ENCODE assay signal across 8 cellular contexts in the genomic region with DNA sequence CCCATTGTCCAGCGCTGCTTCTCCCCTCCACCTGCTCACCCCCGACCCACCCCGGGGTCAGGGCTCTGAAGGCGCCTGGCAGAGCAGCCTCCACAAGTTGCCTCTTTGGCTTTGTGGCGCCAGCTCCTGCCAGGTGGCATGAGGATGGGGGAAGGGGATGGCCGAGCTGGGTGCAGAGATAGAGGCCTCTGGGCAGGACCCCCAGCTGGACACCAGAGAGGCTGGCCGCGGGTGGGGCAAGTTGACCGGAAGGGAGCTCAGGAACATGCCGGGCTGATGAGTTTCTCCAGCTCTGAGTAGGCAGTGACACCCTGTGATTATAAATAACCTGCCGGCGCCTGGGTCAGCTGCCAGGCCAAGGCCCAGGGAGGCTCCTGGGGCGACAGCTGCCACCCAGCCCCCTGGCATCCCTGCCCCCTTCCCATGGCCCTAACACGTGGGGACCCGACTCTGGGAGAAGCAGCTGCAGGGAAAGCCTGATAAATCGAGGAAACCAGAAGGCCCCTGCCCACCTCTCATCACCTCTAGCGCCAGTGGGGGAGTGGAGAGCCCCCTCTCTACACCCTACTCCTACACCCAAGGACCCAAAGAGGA. TPM values are rescaled to one million over a fixed set of nuclear protein-coding genes. Genes with fewer than 3 reads are reported as not detected.
DNase-seq lines count a peak whose midpoint lies in the region; ATAC-seq and TF ChIP-seq lines count a peak whose summit lies in the region.

No MANE protein-coding gene starts in this region.

- BruUV-seq in Calu3 (replicated peaks; lab: Mats Ljungman, UMichigan), result no TSS peak

- H3K4me1 ChIP-seq in duodenal mucosa (ENCODE audit: control insufficient read depth in 1 of 2, insufficient read depth in 2 of 2, low read length in 2 of 2), result peaks cover 0 to 7% of the 10 kb centered on the region in 2 donors

- no peak overlapping the region for H3K27ac ChIP-seq in duodenal mucosa (ENCODE audit: low read depth, low read length)

- peak overlapping the region; percentile 18 for H3K9ac ChIP-seq in duodenal mucosa (ENCODE audit: low read depth in 1 of 2, low read length in 2 of 2)

- no peak for DNase-seq in Calu3
- peak; percentile 43 for DNase-seq in M059J (ENCODE audit: low read depth)
- DNase-seq in natural killer cell, result no peak
- no peak for DNase-seq in globus pallidus (ENCODE audit: low spot score)

- TF ChIP-seq CTCF in Calu3 (IDR thresholded peaks at IDR 0.05; ENCODE audit: unreplicated experiment) (no peak), natural killer cell (IDR thresholded peaks at IDR 0.05) (no peak)

- H3K4me1 Mint-ChIP-seq in Calu3 (ENCODE audit: low read depth, unreplicated experiment), result no peaks in the 10 kb centered on the region
- peaks cover 12 to 36% of the 10 kb centered on the region in 2 donors for H3K4me1 Mint-ChIP-seq in natural killer cell

- H3K27me3 Mint-ChIP-seq in Calu3 (ENCODE audit: unreplicated experiment) (no peaks in the 10 kb centered on the region), natural killer cell (ENCODE audit: low read depth in 2 of 2) (peaks cover 0 to 8% of the 10 kb centered on the region in 2 donors)

- H3K4me3 Mint-ChIP-seq in Calu3 (ENCODE audit: low read depth, unreplicated experiment), result peak overlapping the region; percentile 79
- peak overlapping the region; percentile 63 for H3K4me3 Mint-ChIP-seq in natural killer cell

- H3K36me3 ChIP-seq in duodenal mucosa (ENCODE audit: control insufficient read depth in 1 of 2, insufficient read depth in 2 of 2, low read length in 2 of 2), result no peaks in the 10 kb centered on the region

- no peaks in the 10 kb centered on the region for H3K9me3 ChIP-seq in duodenal mucosa (ENCODE audit: control insufficient read depth in 1 of 2, low read length in 2 of 2)

- H3K4me3 ChIP-seq in duodenal mucosa (ENCODE audit: low read depth in 1 of 2, low read length in 2 of 2), result peak overlapping the region; percentile 62 to 71

- no peaks in the 10 kb centered on the region for H3K9me3 Mint-ChIP-seq in Calu3 (ENCODE audit: low read depth, unreplicated experiment)
- no peaks in the 10 kb centered on the region for H3K9me3 Mint-ChIP-seq in natural killer cell

- peaks cover 11 to 15% of the 10 kb centered on the region in 2 donors for H3K27me3 ChIP-seq in duodenal mucosa (ENCODE audit: control insufficient read depth in 1 of 2, insufficient read depth in 2 of 2, low read length in 2 of 2)

- ATAC-seq in natural killer cell, result no peak
- ATAC-seq in GM18511 (IDR thresholded peaks at IDR 0.05; ENCODE audit: unreplicated experiment), result no peak
- no peak for ATAC-seq in GM18519 (IDR thresholded peaks at IDR 0.05; ENCODE audit: low FRiP score, unreplicated experiment)
- no peak for ATAC-seq in GM21367 (IDR thresholded peaks at IDR 0.05; ENCODE audit: unreplicated experiment)

- intact Hi-C loops in Calu3 (cut with micrococcal nuclease; ENCODE audit: unreplicated experiment) (no loop called here), natural killer cell (cut with micrococcal nuclease) (loop anchor here (2.0 kb wide), 1 partner anchor 16 kb away; no protein-coding TSS in a partner anchor)

- H3K27ac Mint-ChIP-seq in Calu3 (ENCODE audit: unreplicated experiment), result no peak overlapping the region
- H3K27ac Mint-ChIP-seq in natural killer cell, result peak overlapping the region in 1 of 2 donors; percentile 79

- CTCF ChIA-PET in Calu3 (lab: Charles Lee), result interaction anchor here (0.6 kb wide), 1 partner anchor 60 kb away, joined by 3 read pairs; no protein-coding TSS in a partner anchor

- H3K36me3 Mint-ChIP-seq in Calu3 (ENCODE audit: insufficient read depth, unreplicated experiment) (peaks cover 19% of the 10 kb centered on the region), natural killer cell (no peaks in the 10 kb centered on the region)

RNA-seq across cellular contexts. Expression of gene P2RX5, which starts 0.7 kb away (rescaled TPM):
- 11.1 and 11.6 TPM in 2 replicates for total RNA-seq in Calu3 (2022)
- 1.8 and 10.1 TPM in 2 replicates for total RNA-seq in M059J (2014; rRNA removed; shearing (Covaris generic))
- 10 to 100 TPM in 1 of 3 donors, 1 to 10 TPM in 2; 7.8 to 15.4 (median 9.2) TPM for total RNA-seq in natural killer cell

RNA-seq across cellular contexts. Expression of gene EMC6, which starts 26.6 kb away (rescaled TPM):
- 38.2 and 42.9 TPM in 2 replicates for total RNA-seq in Calu3 (2022)
- 36.5 and 41.5 TPM in 2 replicates for total RNA-seq in M059J (2014; rRNA removed; shearing (Covaris generic))
- 10 to 100 TPM; 29.3 to 34.7 (median 32.1) TPM for total RNA-seq in natural killer cell

RNA-seq across cellular contexts. Expression of gene TAX1BP3, which starts 26.8 kb away (rescaled TPM):
- 63.9 and 66.1 TPM in 2 replicates for total RNA-seq in Calu3 (2022)
- 239 and 243 TPM in 2 replicates for total RNA-seq in M059J (2014; rRNA removed; shearing (Covaris generic))
- 10 to 100 TPM; 15.1 to 17.0 (median 16.3) TPM for total RNA-seq in natural killer cell

RNA-seq across cellular contexts. Expression of gene HASPIN, which starts 28.5 kb away (rescaled TPM):
- 11.8 and 13.4 TPM in 2 replicates for total RNA-seq in Calu3 (2022)
- total RNA-seq in M059J (2014; rRNA removed; shearing (Covaris generic)), result 11.4 and 18.3 TPM in 2 replicates
- total RNA-seq in natural killer cell, result under 1 TPM; 0.33 to 0.79 (median 0.70) TPM

RNA-seq across cellular contexts. Expression of gene CTNS, which starts 58.7 kb away (rescaled TPM):
- total RNA-seq in Calu3 (2022) (5.1 TPM in 2 replicates), natural killer cell (10 to 100 TPM in 1 of 3 donors, 1 to 10 TPM in 2; 7.6 to 24.2 (median 9.6) TPM)
- total RNA-seq in M059J (2014; rRNA removed; shearing (Covaris generic)), result 13.8 and 17.1 TPM in 2 replicates
